Comparison of ENCODE assay signal across 8 cellular contexts in genomic region chr10:67763499-67764011, GRCh38.
DNase-seq lines count a peak whose midpoint lies in the region; ATAC-seq and TF ChIP-seq lines count a peak whose summit lies in the region.

No MANE protein-coding gene starts in this region.

- H3K27ac ChIP-seq in temporal lobe (ENCODE audit: low read depth, low read length): peak overlapping the region; percentile 92

- TF ChIP-seq POLR2A in Raji (IDR thresholded peaks at IDR 0.05; ENCODE audit: insufficient read depth, low read depth, low read length): peak; percentile 39; the same call in 1 of the 2 replicates

- ATAC-seq in GM21515 (IDR thresholded peaks at IDR 0.05; ENCODE audit: unreplicated experiment): peak; percentile 29

- peak; percentile 70 for DNase-seq in COLO668 (lab: John Stamatoyannopoulos, UW; ENCODE audit: unreplicated experiment)
- peak; percentile 37 for DNase-seq in HuH-7.5 (ENCODE audit: low spot score)
- peak; percentile 83 for DNase-seq in activated naive CD4-positive, alpha-beta T cell treated with anti-CD3 and anti-CD28 coated beads, Interleukin-2, amount 50 U/mL, for 16 hours
- peak; percentile 16 for DNase-seq in glomerular endothelial cell (ENCODE audit: extremely low read depth, low read depth, low spot score)
- DNase-seq in occipital lobe (lab: John Stamatoyannopoulos, UW): peak; percentile 78

Comparison
In these comparisons a context has a peak if more than half of its experiments do, and no peak if none do; other contexts are left out.
1. Peak in every context shown above with its lines: DNase-seq, ATAC-seq and H3K27ac ChIP-seq.
2. DNase-seq: peak in every context shown above with its lines; median percentile 83 in activated naive CD4-positive, alpha-beta T cell treated with anti-CD3 and anti-CD28 coated beads, Interleukin-2, amount 50 U/mL, for 16 hours; 78 in occipital lobe; 70 in COLO668; 37 in HuH-7.5; 16 in glomerular endothelial cell.